24 cellular contexts compared by ENCODE assay signal in the genomic region with DNA sequence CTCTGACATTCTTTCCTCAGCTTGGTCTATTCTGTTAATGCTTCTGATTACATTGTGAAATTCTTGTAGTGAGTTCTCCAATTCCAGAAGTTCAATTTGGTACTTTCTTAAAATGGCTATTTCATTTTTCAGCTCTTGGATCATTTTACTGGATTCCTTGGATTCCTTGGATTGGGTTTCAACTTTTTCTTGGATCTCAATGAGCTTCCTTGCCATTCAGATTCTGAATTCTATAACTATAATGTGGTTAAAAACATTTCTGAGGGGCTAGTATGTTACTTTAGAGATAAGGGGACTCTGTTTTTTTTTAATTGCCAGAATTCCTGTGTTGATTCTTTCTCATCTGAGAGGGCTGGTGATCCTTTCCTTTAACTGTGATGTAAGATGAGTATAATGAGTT.
DNase-seq lines count a peak whose midpoint lies in the region; ATAC-seq, FAIRE-seq and TF ChIP-seq lines count a peak whose summit lies in the region.
"Had no signal": no experiment of that assay in that cellular context is flagged by ENCODE, and none has a peak within 500 bp of the region (broad histone marks: within the 10 kb centered on the region; RNA-seq: fewer than 3 reads in every experiment).

No MANE protein-coding gene starts in this region.

- H3K9me3 ChIP-seq in astrocyte (ENCODE audit: insufficient read depth, low read depth, low read length) (no peaks in the 10 kb centered on the region), vagina (no peaks in the 10 kb centered on the region)
- H3K9me3 ChIP-seq: Caco-2 had no signal

- H3K27me3 Mint-ChIP-seq in astrocyte (ENCODE audit: low read depth, unreplicated experiment) (no peaks in the 10 kb centered on the region), Calu3 (ENCODE audit: unreplicated experiment) (peaks cover 14% of the 10 kb centered on the region)
- H3K27me3 Mint-ChIP-seq: B cell; CD4-positive, alpha-beta T cell had no signal

- no peaks in the 10 kb centered on the region for H4K20me1 ChIP-seq in astrocyte (ENCODE audit: insufficient read depth, low read length)
- H4K20me1 ChIP-seq: BLaER1 treated with 17β-estradiol and CSF1 and Interleukin-3, amounts not matched to agents 10 nM and 100 nM had no signal

- no peaks in the 10 kb centered on the region for H3K4me1 ChIP-seq in astrocyte (ENCODE audit: insufficient read depth, low read length)
- no peaks in the 10 kb centered on the region for H3K4me1 ChIP-seq in vagina
- H3K4me1 ChIP-seq: A549, Caco-2 had no signal

- H3K27ac Mint-ChIP-seq in astrocyte (ENCODE audit: unreplicated experiment) (peak overlapping the region; percentile 49), Calu3 (ENCODE audit: unreplicated experiment) (no peak overlapping the region)
- H3K27ac Mint-ChIP-seq: B cell; CD4-positive, alpha-beta T cell; CD8-positive, alpha-beta T cell had no signal

- no peaks in the 10 kb centered on the region for H3K79me2 ChIP-seq in astrocyte (ENCODE audit: insufficient read depth, low read length)

- no peak for ATAC-seq in left cardiac atrium
- ATAC-seq: A549; CD8-positive, alpha-beta T cell had no signal

- peaks cover 24% of the 10 kb centered on the region for H3K9me3 Mint-ChIP-seq in astrocyte (ENCODE audit: unreplicated experiment)
- H3K9me3 Mint-ChIP-seq in Calu3 (ENCODE audit: low read depth, unreplicated experiment), result no peaks in the 10 kb centered on the region

- H3K36me3 ChIP-seq in astrocyte (ENCODE audit: insufficient read depth, low read length), result no peaks in the 10 kb centered on the region
- H3K36me3 ChIP-seq in vagina, result no peaks in the 10 kb centered on the region
- H3K36me3 ChIP-seq: BLaER1 treated with 17β-estradiol and CSF1 and Interleukin-3, amounts not matched to agents 10 nM and 100 nM had no signal

- no peak overlapping the region for H2AFZ ChIP-seq in astrocyte (ENCODE audit: low read depth, low read length)

- H3K4me1 Mint-ChIP-seq in astrocyte (ENCODE audit: low read depth, unreplicated experiment) (peaks cover 8% of the 10 kb centered on the region), Calu3 (ENCODE audit: low read depth, unreplicated experiment) (no peaks in the 10 kb centered on the region)
- H3K4me1 Mint-ChIP-seq: B cell had no signal

- CTCF ChIA-PET in Calu3 (lab: Charles Lee), result no interaction called here

- no peaks in the 10 kb centered on the region for H3K27me3 ChIP-seq in astrocyte (ENCODE audit: insufficient read depth, low read length)
- H3K27me3 ChIP-seq in vagina, result no peaks in the 10 kb centered on the region
- H3K27me3 ChIP-seq: BLaER1 treated with 17β-estradiol and CSF1 and Interleukin-3, amounts not matched to agents 10 nM and 100 nM had no signal

- H3K4me3 ChIP-seq in astrocyte (ENCODE audit: insufficient read depth, low read depth, low read length) (no peak overlapping the region), fibroblast of the aortic adventitia (ENCODE audit: low read depth, low read length) (no peak overlapping the region), vagina (no peak overlapping the region)
- H3K4me3 ChIP-seq: A549; BLaER1 treated with 17β-estradiol and CSF1 and Interleukin-3, amounts not matched to agents 10 nM and 100 nM had no signal

- no peak overlapping the region for H3K4me3 Mint-ChIP-seq in astrocyte (ENCODE audit: unreplicated experiment)
- no peak overlapping the region for H3K4me3 Mint-ChIP-seq in Calu3 (ENCODE audit: low read depth, unreplicated experiment)
- H3K4me3 Mint-ChIP-seq: B cell; CD4-positive, alpha-beta T cell; CD8-positive, alpha-beta T cell had no signal

- no TSS peak for BruUV-seq in Calu3 (replicated peaks; lab: Mats Ljungman, UMichigan)

- peak overlapping the region; percentile 5 for H3K27ac ChIP-seq in astrocyte (ENCODE audit: low read depth, low read length)
- no peak overlapping the region for H3K27ac ChIP-seq in vagina
- H3K27ac ChIP-seq: 22Rv1; A549; BLaER1 treated with 17β-estradiol and CSF1 and Interleukin-3, amounts not matched to agents 10 nM and 100 nM; C4-2B had no signal

- TF ChIP-seq CTCF in astrocyte (IDR thresholded peaks at IDR 0.05; ENCODE audit: insufficient read depth, low read depth, low read length) (no peak), fibroblast of the aortic adventitia (IDR thresholded peaks at IDR 0.05; ENCODE audit: insufficient read depth, low read length) (no peak), vagina (IDR thresholded peaks at IDR 0.05) (no peak), Calu3 (IDR thresholded peaks at IDR 0.05; ENCODE audit: unreplicated experiment) (no peak)

- no peak overlapping the region for H3K4me2 ChIP-seq in astrocyte (ENCODE audit: low read length)
- H3K4me2 ChIP-seq: A549; BLaER1 treated with 17β-estradiol and CSF1 and Interleukin-3, amounts not matched to agents 10 nM and 100 nM had no signal

- DNase-seq in HS-27A (ENCODE audit: low read depth), result peak; percentile 51
- peak; percentile 40 for DNase-seq in astrocyte (ENCODE audit: low read depth)
- peak; percentile 33 for DNase-seq in astrocyte of the hippocampus (ENCODE audit: low read depth, low spot score)
- peak; percentile 57 for DNase-seq in fibroblast of the aortic adventitia (ENCODE audit: low read depth)
- no peak for DNase-seq in vagina (ENCODE audit: extremely low spot score in 2 of 2)
- DNase-seq in Calu3, result no peak
- DNase-seq in left cardiac atrium, result no peak
- no peak for DNase-seq in LoVo (ENCODE audit: low spot score)
- DNase-seq: AML-193; Caco-2; CD4-positive, alpha-beta T cell; CD8-positive, alpha-beta T cell; DMS 273 treated with DMSO at 0.1 percent for 48 hours; DMS153; DMS79 treated with DMSO at 0.1 percent for 48 hours; GF-D8 had no signal

- FAIRE-seq in astrocyte (lab: Jason Lieb, UNC), result peak; percentile 56
- FAIRE-seq: A549, G401.6, GM12891, GM19239 had no signal

- no peak for TF ChIP-seq POLR2A in vagina (IDR thresholded peaks at IDR 0.05)

- no peak overlapping the region for H3K9ac ChIP-seq in astrocyte (ENCODE audit: low read length)
- H3K9ac ChIP-seq: BLaER1 treated with 17β-estradiol and CSF1 and Interleukin-3, amounts not matched to agents 10 nM and 100 nM had no signal

- H3K36me3 Mint-ChIP-seq in astrocyte (ENCODE audit: low read depth, unreplicated experiment), result peaks cover 11% of the 10 kb centered on the region
- no peaks in the 10 kb centered on the region for H3K36me3 Mint-ChIP-seq in Calu3 (ENCODE audit: insufficient read depth, unreplicated experiment)
- H3K36me3 Mint-ChIP-seq: CD8-positive, alpha-beta T cell had no signal

- intact Hi-C loops in vagina (cut with DNase I) (no loop called here), Calu3 (cut with micrococcal nuclease; ENCODE audit: unreplicated experiment) (no loop called here), left cardiac atrium (cut with DNase I) (no loop called here)

Comparison
In these comparisons a context has a peak if more than half of its experiments do, and no peak if none do; other contexts are left out.
1. DNase-seq: peak in HS-27A (single experiment), astrocyte (single experiment), astrocyte of the hippocampus (single experiment) and fibroblast of the aortic adventitia (single experiment); none in vagina (0 of 2), Calu3 (single experiment), left cardiac atrium (single experiment) and LoVo (single experiment).